ENCODE assay signal across 8 cellular contexts in genomic region chr13:110524484-110525254, GRCh38. TPM values are rescaled to one million over a fixed set of nuclear protein-coding genes. Genes with fewer than 3 reads are reported as not detected.
A peak's percentile ranks its signal among the peaks of the same experiment; 100 is the strongest.
DNase-seq lines count a peak whose midpoint lies in the region; ATAC-seq and TF ChIP-seq lines count a peak whose summit lies in the region.

No MANE protein-coding gene starts in this region.

- peaks cover 0 to 14% (median 4%) of the 10 kb centered on the region in 3 donors for H3K27me3 Mint-ChIP-seq in naive B cell

- H3K4me3 ChIP-seq in body of pancreas (no peak overlapping the region), ovary (no peak overlapping the region)

- DNase-seq in COLO829 (ENCODE audit: low spot score) (peak; percentile 20), NCI-H1092 treated with DMSO at 0.1 percent for 48 hours (lab: John Stamatoyannopoulos, UW) (peak; percentile 38), body of pancreas (peak; percentile 40 to 67 (median 56)), naive B cell (no peak), kidney glomerular epithelial cell (lab: John Stamatoyannopoulos, UW) (no peak), ovary (no peak)
- DNase-seq in stimulated activated CD4-positive, alpha-beta T cell treated with anti-CD3 and anti-CD28 coated beads, Interleukin-1b, Interleukin-23, amount 100 ng/mL, for 48 hours, result no peak

- H3K4me1 Mint-ChIP-seq in naive B cell, result peaks cover 24 to 35% (median 25%) of the 10 kb centered on the region in 3 donors

- TF ChIP-seq CTCF in body of pancreas (IDR thresholded peaks at IDR 0.05), result no peak
- TF ChIP-seq CTCF in ovary (IDR thresholded peaks at IDR 0.05), result no peak

- no peaks in the 10 kb centered on the region for H3K9me3 Mint-ChIP-seq in naive B cell

- no peak for TF ChIP-seq EP300 in ovary (IDR thresholded peaks at IDR 0.05)

- H3K4me1 ChIP-seq in body of pancreas (peaks cover 84% of the 10 kb centered on the region), ovary (ENCODE audit: insufficient read depth) (peaks cover 8% of the 10 kb centered on the region)

- H3K36me3 ChIP-seq in body of pancreas (replicated peaks in 1 of 2; ENCODE audit: insufficient read depth in 1 of 2, low read depth in 2 of 2) (peaks cover 0 to 7% of the 10 kb centered on the region in 2 donors), ovary (no peaks in the 10 kb centered on the region)

- 40 to 42% methylated on average over 11 to 20 of the region's 20 CpGs for WGBS in body of pancreas, 2 donors
- WGBS in ovary, 3 donors, result 65 to 68% (median 67%) methylated on average over 20 of the region's 20 CpGs

- H3K4me3 Mint-ChIP-seq in naive B cell, result peak overlapping the region in 4 of 8 donors; percentile 36 to 75 (median 55)

- TF ChIP-seq POLR2A in body of pancreas (IDR thresholded peaks at IDR 0.05) (peak in 2 of 3 donors; percentile 17 to 20), ovary (IDR thresholded peaks at IDR 0.05) (no peak)

- peak overlapping the region; percentile 9 to 72 (median 44) for H3K27ac Mint-ChIP-seq in naive B cell

- H3K27ac ChIP-seq in body of pancreas (peak overlapping the region; percentile 62 to 90 (median 68)), ovary (no peak overlapping the region)

- peak; percentile 44 for ATAC-seq in body of pancreas
- ATAC-seq in naive B cell (ENCODE audit: low read depth in 2 of 2), result no peak
- ATAC-seq in esophagus mucosa, result no peak

- intact Hi-C loops in body of pancreas (cut with DNase I), result no loop called here
- intact Hi-C loops in ovary (cut with DNase I), result no loop called here

- H3K27me3 ChIP-seq in body of pancreas (no peaks in the 10 kb centered on the region), ovary (no peaks in the 10 kb centered on the region)

- H3K36me3 Mint-ChIP-seq in naive B cell, result no peaks in the 10 kb centered on the region

- H3K9me3 ChIP-seq in body of pancreas, result no peaks in the 10 kb centered on the region
- H3K9me3 ChIP-seq in ovary, result no peaks in the 10 kb centered on the region

RNA-seq across cellular contexts. Expression of gene RAB20, which starts 36.9 kb away (rescaled TPM):
- total RNA-seq in body of pancreas (10 to 100 TPM; 23.1 to 35.5 TPM), esophagus mucosa (1.6 TPM), ovary (10 to 100 TPM; 14.5 to 32.6 (median 25.8) TPM)
- polyA plus RNA-seq in naive B cell (ENCODE audit: low read depth in 6 of 6) (1 to 10 TPM in 3 of 6 donors, under 1 TPM in 2, not detected in 1; 0.74 to 3.4 (median 2.0) TPM), ovary (10 to 100 TPM; 18.4 to 20.7 TPM)

Comparison
In these comparisons a context has a peak if more than half of its experiments do, and no peak if none do; other contexts are left out.
1. DNase-seq: peak in COLO829 (single experiment), NCI-H1092 treated with DMSO at 0.1 percent for 48 hours (single experiment) and body of pancreas (4 of 4); none in naive B cell (single experiment), kidney glomerular epithelial cell (single experiment), ovary (0 of 5) and stimulated activated CD4-positive, alpha-beta T cell treated with anti-CD3 and anti-CD28 coated beads, Interleukin-1b, Interleukin-23, amount 100 ng/mL, for 48 hours (single experiment).
2. H3K27ac ChIP-seq: peak in body of pancreas (4 of 4); none in ovary (0 of 2).